Comparison of ENCODE assay signal across 3 cellular contexts in the genomic region with DNA sequence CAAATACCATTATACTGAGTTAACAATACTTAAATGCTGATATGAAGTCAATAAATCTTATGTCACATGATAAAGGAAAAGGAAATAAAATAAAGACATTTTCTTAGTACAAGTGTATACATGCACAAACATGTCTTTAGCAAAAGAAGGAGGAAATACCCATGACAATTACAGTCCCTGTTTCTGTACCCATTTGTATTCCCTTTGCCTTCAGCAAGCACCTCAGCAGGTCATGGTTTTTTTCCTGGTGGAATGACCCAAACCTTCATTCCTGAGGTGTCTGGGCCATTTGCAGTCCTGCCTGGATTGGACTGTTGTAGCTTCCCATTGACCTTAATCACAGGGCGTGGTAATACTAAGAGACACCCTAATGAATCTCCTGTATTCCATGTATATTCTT. TPM values are rescaled to one million over a fixed set of nuclear protein-coding genes. Genes with fewer than 3 reads are reported as not detected.
"Had no signal": no experiment of that assay in that cellular context is flagged by ENCODE, and none has a peak within 500 bp of the region (broad histone marks: within the 10 kb centered on the region; RNA-seq: fewer than 3 reads in every experiment).

No MANE protein-coding gene starts in this region.

RNA-seq across cellular contexts. Expression of gene ELAVL4, which starts 57.6 kb away (rescaled TPM):
- total RNA-seq: thyroid gland, tibial nerve, ureter had no signal
